In genomic region chr20:62531046-62531838, GRCh38 we compare ENCODE assay signal across 29 cellular contexts. TPM values are rescaled to one million over a fixed set of nuclear protein-coding genes. Genes with fewer than 3 reads are reported as not detected.
"Had no signal": no experiment of that assay in that cellular context is flagged by ENCODE, and none has a peak within 500 bp of the region (broad histone marks: within the 10 kb centered on the region; RNA-seq: fewer than 3 reads in every experiment).

No MANE protein-coding gene starts in this region.

- H3K36me3 ChIP-seq: heart right ventricle, thoracic aorta had no signal

- H3K27me3 Mint-ChIP-seq: activated naive CD4-positive, alpha-beta T cell treated with anti-CD3 and anti-CD28 coated beads, Interleukin-2, amount 50 U/mL, for 24 hours had no signal

- FAIRE-seq: endothelial cell of umbilical vein, urothelium cell line had no signal

- H3K4me1 Mint-ChIP-seq: activated CD4-positive, alpha-beta T cell treated with anti-CD3 and anti-CD28 coated beads for 36 hours; activated CD8-positive, alpha-beta memory T cell treated with anti-CD3 and anti-CD28 coated beads, Interleukin-2, amount 10 ng/mL, durations not matched to agents 7 days and 5 days; activated naive CD4-positive, alpha-beta T cell treated with anti-CD3 and anti-CD28 coated beads, Interleukin-2, amount 50 U/mL, for 24 hours; activated naive CD8-positive, alpha-beta T cell treated with anti-CD3 and anti-CD28 coated beads, Interleukin-2, amount 50 U/mL, for 24 hours had no signal

- H3K27ac Mint-ChIP-seq: activated CD4-positive, alpha-beta T cell treated with anti-CD3 and anti-CD28 coated beads for 36 hours; activated CD8-positive, alpha-beta memory T cell treated with anti-CD3 and anti-CD28 coated beads, Interleukin-2, amount 10 ng/mL, durations not matched to agents 7 days and 5 days; activated CD8-positive, alpha-beta T cell treated with anti-CD3 and anti-CD28 coated beads, Interleukin-2, amount 10 ng/mL, durations not matched to agents 7 days and 5 days; activated naive CD4-positive, alpha-beta T cell treated with anti-CD3 and anti-CD28 coated beads, Interleukin-2, amount 50 U/mL, for 24 hours; activated naive CD8-positive, alpha-beta T cell treated with anti-CD3 and anti-CD28 coated beads, Interleukin-2, amount 50 U/mL, for 24 hours; activated T-helper 2 cell treated with anti-CD3 and anti-CD28 coated beads, Interferon-gamma antibody, Interleukin-2, Interleukin-4, amounts not matched to agents 10 μg/mL and 5 μg/mL and 100 μg/mL, durations not matched to agents 14 hours and 24 hours and 36 hours; naive thymus-derived CD8-positive, alpha-beta T cell had no signal

- DNase-seq: activated CD4-positive, alpha-beta T cell treated with anti-CD3 and anti-CD28 coated beads for 36 hours; activated CD4-positive, CD25-positive, alpha-beta regulatory T cell; activated CD8-positive, alpha-beta memory T cell treated with anti-CD3 and anti-CD28 coated beads, Interleukin-2, amount 10 ng/mL, durations not matched to agents 7 days and 5 days; activated CD8-positive, alpha-beta T cell treated with anti-CD3 and anti-CD28 coated beads, Interleukin-2, amount 10 ng/mL, durations not matched to agents 7 days and 5 days; activated naive CD8-positive, alpha-beta T cell treated with anti-CD3 and anti-CD28 coated beads, Interleukin-2, amount 50 U/mL, for 24 hours; activated T-cell treated with anti-CD3 and anti-CD28 coated beads, Interleukin-2, amount 50 U/mL, for 48 hours; amygdala; central memory CD4-positive, alpha-beta T cell; foreskin fibroblast; heart right ventricle; midbrain; naive thymus-derived CD8-positive, alpha-beta T cell; stimulated activated CD4-positive, alpha-beta T cell treated with anti-CD3 and anti-CD28 coated beads, Interleukin-12 subunit alpha, Interleukin-12 subunit beta, amount 100 ng/mL, for 4 hours; stimulated activated CD4-positive, alpha-beta T cell treated with anti-CD3 and anti-CD28 coated beads, Interleukin-4, amount 100 ng/mL, for 1 hour; stimulated activated naive CD8-positive, alpha-beta T cell treated with anti-CD3 and anti-CD28 coated beads, Interleukin-15, Interleukin-2, amounts not matched to agents 100 U/mL and 50 U/mL, for 24 hours; T-helper 9 cell; trophoblast cell had no signal

- H3K9me3 ChIP-seq: heart right ventricle, thoracic aorta had no signal

- ATAC-seq: activated CD4-positive, alpha-beta T cell treated with anti-CD3 and anti-CD28 coated beads for 36 hours; activated CD8-positive, alpha-beta memory T cell treated with anti-CD3 and anti-CD28 coated beads, Interleukin-2, amount 10 ng/mL, durations not matched to agents 7 days and 5 days; activated CD8-positive, alpha-beta T cell treated with anti-CD3 and anti-CD28 coated beads, Interleukin-2, amount 10 ng/mL, durations not matched to agents 7 days and 5 days; esophagus mucosa; naive thymus-derived CD8-positive, alpha-beta T cell; sciatic nerve; stimulated activated naive CD8-positive, alpha-beta T cell treated with anti-CD3 and anti-CD28 coated beads, Interleukin-15, Interleukin-2, amounts not matched to agents 100 U/mL and 50 U/mL, for 24 hours had no signal

- H3K27ac ChIP-seq: skin epidermis, thoracic aorta had no signal

- H3K9me3 Mint-ChIP-seq: activated naive CD4-positive, alpha-beta T cell treated with anti-CD3 and anti-CD28 coated beads, Interleukin-2, amount 50 U/mL, for 24 hours; activated naive CD8-positive, alpha-beta T cell treated with anti-CD3 and anti-CD28 coated beads, Interleukin-2, amount 50 U/mL, for 24 hours; activated T-helper 2 cell treated with anti-CD3 and anti-CD28 coated beads, Interferon-gamma antibody, Interleukin-2, Interleukin-4, amounts not matched to agents 10 μg/mL and 5 μg/mL and 100 μg/mL, durations not matched to agents 14 hours and 24 hours and 36 hours; naive thymus-derived CD8-positive, alpha-beta T cell had no signal

- H3K36me3 Mint-ChIP-seq: activated CD8-positive, alpha-beta memory T cell treated with anti-CD3 and anti-CD28 coated beads, Interleukin-2, amount 10 ng/mL, durations not matched to agents 7 days and 5 days; activated naive CD4-positive, alpha-beta T cell treated with anti-CD3 and anti-CD28 coated beads, Interleukin-2, amount 50 U/mL, for 24 hours; naive thymus-derived CD8-positive, alpha-beta T cell had no signal

- H3K4me3 ChIP-seq: heart right ventricle, skin epidermis, thoracic aorta had no signal

- H3K4me3 Mint-ChIP-seq: activated CD4-positive, alpha-beta T cell treated with anti-CD3 and anti-CD28 coated beads for 36 hours; activated CD8-positive, alpha-beta memory T cell treated with anti-CD3 and anti-CD28 coated beads, Interleukin-2, amount 10 ng/mL, durations not matched to agents 7 days and 5 days; activated CD8-positive, alpha-beta T cell treated with anti-CD3 and anti-CD28 coated beads, Interleukin-2, amount 10 ng/mL, durations not matched to agents 7 days and 5 days; activated naive CD4-positive, alpha-beta T cell treated with anti-CD3 and anti-CD28 coated beads, Interleukin-2, amount 50 U/mL, for 24 hours; activated naive CD8-positive, alpha-beta T cell treated with anti-CD3 and anti-CD28 coated beads, Interleukin-2, amount 50 U/mL, for 24 hours; naive thymus-derived CD8-positive, alpha-beta T cell had no signal

RNA-seq across cellular contexts. Expression of gene GATA5, which starts 55.4 kb away (rescaled TPM):
- total RNA-seq: activated CD4-positive, alpha-beta T cell treated with anti-CD3 and anti-CD28 coated beads for 36 hours; activated CD8-positive, alpha-beta memory T cell treated with anti-CD3 and anti-CD28 coated beads, Interleukin-2, amount 10 ng/mL, durations not matched to agents 7 days and 5 days; activated CD8-positive, alpha-beta T cell treated with anti-CD3 and anti-CD28 coated beads, Interleukin-2, amount 10 ng/mL, durations not matched to agents 7 days and 5 days; activated T-helper 2 cell treated with anti-CD3 and anti-CD28 coated beads, Interferon-gamma antibody, Interleukin-2, Interleukin-4, amounts not matched to agents 10 μg/mL and 5 μg/mL and 100 μg/mL, durations not matched to agents 14 hours and 24 hours and 36 hours; endothelial cell of umbilical vein; esophagus mucosa; kidney epithelial cell; naive thymus-derived CD8-positive, alpha-beta T cell; osteocyte; renal cortical epithelial cell; T-helper 1 cell treated with Interleukin-12 subunit alpha and Interleukin-12 subunit beta and Interleukin-4 antibody, amounts not matched to agents 30 ng/mL and 1 ng/mL, for 36 hours had no signal
- polyA plus RNA-seq: endothelial cell of umbilical vein; naive thymus-derived CD8-positive, alpha-beta T cell had no signal
